In genomic region chr9:93131599-93132286, GRCh38 we compare ENCODE assay signal across 1 cellular context.
TF ChIP-seq lines count a peak whose summit lies in the region.

No MANE protein-coding gene starts in this region.

TF ChIP-seq in WTC11, 78 proteins besides CTCF, POLR2A, EP300 and RAD21 (continued from another document):
- TF ChIP-seq ZNF532 (CRISPR knock-in tag; IDR thresholded peaks at IDR 0.05; ENCODE audit: borderline replicate concordance) (no peak), ZNF671 (CRISPR knock-in tag; IDR thresholded peaks at IDR 0.05) (no peak), IRF2 (CRISPR knock-in tag; IDR thresholded peaks at IDR 0.05; ENCODE audit: borderline replicate concordance, low read depth) (no peak), ZNF263 (CRISPR knock-in tag; IDR thresholded peaks at IDR 0.05; ENCODE audit: low read depth) (no peak), TCF7 (CRISPR knock-in tag; IDR thresholded peaks at IDR 0.05; ENCODE audit: low read depth) (no peak), NR2C2 (CRISPR knock-in tag; IDR thresholded peaks at IDR 0.05) (no peak)
- TF ChIP-seq, protein P1, sequence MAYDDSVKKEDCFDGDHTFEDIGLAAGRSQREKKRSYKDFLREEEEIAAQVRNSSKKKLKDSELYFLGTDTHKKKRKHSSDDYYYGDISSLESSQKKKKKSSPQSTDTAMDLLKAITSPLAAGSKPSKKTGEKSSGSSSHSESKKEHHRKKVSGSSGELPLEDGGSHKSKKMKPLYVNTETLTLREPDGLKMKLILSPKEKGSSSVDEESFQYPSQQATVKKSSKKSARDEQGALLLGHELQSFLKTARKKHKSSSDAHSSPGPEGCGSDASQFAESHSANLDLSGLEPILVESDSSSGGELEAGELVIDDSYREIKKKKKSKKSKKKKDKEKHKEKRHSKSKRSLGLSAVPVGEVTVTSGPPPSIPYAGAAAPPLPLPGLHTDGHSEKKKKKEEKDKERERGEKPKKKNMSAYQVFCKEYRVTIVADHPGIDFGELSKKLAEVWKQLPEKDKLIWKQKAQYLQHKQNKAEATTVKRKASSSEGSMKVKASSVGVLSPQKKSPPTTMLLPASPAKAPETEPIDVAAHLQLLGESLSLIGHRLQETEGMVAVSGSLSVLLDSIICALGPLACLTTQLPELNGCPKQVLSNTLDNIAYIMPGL (CRISPR knock-in tag; IDR thresholded peaks at IDR 0.05): no peak
- TF ChIP-seq, protein P2, sequence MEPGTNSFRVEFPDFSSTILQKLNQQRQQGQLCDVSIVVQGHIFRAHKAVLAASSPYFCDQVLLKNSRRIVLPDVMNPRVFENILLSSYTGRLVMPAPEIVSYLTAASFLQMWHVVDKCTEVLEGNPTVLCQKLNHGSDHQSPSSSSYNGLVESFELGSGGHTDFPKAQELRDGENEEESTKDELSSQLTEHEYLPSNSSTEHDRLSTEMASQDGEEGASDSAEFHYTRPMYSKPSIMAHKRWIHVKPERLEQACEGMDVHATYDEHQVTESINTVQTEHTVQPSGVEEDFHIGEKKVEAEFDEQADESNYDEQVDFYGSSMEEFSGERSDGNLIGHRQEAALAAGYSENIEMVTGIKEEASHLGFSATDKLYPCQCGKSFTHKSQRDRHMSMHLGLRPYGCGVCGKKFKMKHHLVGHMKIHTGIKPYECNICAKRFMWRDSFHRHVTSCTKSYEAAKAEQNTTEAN (CRISPR knock-in tag; IDR thresholded peaks at IDR 0.05): no peak
